In the genomic region with DNA sequence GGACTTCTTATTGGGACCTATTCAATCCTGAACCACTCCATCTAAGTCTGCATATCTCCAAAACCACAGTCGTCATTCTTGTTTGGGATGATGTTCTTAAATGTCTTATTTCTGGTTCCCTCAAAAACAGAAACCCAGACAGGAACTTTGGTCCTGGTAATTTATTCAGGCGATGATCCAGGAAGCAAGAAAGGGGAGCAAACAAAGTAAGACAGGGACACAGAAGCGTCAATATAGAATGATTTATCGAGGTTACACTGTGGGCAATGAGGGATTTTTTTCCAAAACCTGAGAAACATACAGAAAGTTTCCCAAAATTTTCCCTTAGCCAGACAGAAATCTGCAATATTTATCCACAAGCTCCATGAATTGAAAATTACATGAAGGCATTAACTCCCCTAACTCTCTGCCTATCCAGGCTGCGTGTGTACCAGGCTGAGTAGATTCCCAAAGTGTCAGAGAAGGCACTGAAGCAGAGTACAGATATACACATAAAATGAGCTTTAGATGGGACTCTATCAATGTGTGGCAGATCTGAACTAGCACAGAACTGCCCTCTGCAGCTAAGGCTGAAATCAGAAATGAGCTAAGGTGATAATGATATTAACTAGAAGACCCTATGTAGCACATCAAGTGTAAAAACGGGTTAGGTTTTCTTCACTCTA, we compare ENCODE assay signal across 25 cellular contexts. TPM values are rescaled to one million over a fixed set of nuclear protein-coding genes. Genes with fewer than 3 reads are reported as not detected.
"Had no signal": no experiment of that assay in that cellular context is flagged by ENCODE, and none has a peak within 500 bp of the region (broad histone marks: within the 10 kb centered on the region; RNA-seq: fewer than 3 reads in every experiment).

No MANE protein-coding gene starts in this region.

- DNase-seq: activated CD4-positive, alpha-beta memory T cell treated with anti-CD3 and anti-CD28 coated beads for 36 hours; activated CD4-positive, alpha-beta T cell treated with anti-CD3 and anti-CD28 coated beads, Interleukin-2, amount 10 ng/mL, durations not matched to agents 7 days and 5 days; activated CD4-positive, CD25-positive, alpha-beta regulatory T cell; activated CD8-positive, alpha-beta memory T cell treated with anti-CD3 and anti-CD28 coated beads for 24 hours; activated gamma-delta T cell treated with Interleukin-2 at 50 U/mL for 16 hours; activated naive CD4-positive, alpha-beta T cell treated with anti-CD3 and anti-CD28 coated beads, Interleukin-2, amount 10 ng/mL, durations not matched to agents 7 days and 5 days; activated naive CD8-positive, alpha-beta T cell treated with anti-CD3 and anti-CD28 coated beads for 36 hours; activated T-cell treated with anti-CD3 and anti-CD28 coated beads, Interleukin-2, amount 50 U/mL, for 72 hours; brain microvascular endothelial cell; cortex of kidney; NCI-H1092 treated with DMSO at 0.1 percent for 48 hours; NCI-H1417 treated with DMSO at 0.1 percent for 48 hours; NCI-H1694; NCI-H2029; NCI-H2107; NCI-H2171 treated with DMSO at 0.1 percent for 48 hours; NCI-H226; NCI-H526; NCI-H774; PC-9; SHP77 treated with DMSO at 0.1 percent for 48 hours; T-helper 1 cell had no signal

- H2AFZ ChIP-seq: PC-9 had no signal

- H3K4me3 ChIP-seq: PC-9 had no signal

- H3K36me3 ChIP-seq: brain microvascular endothelial cell had no signal

- H3K4me2 ChIP-seq: PC-9 had no signal

- H3K27me3 ChIP-seq: brain microvascular endothelial cell had no signal

- ATAC-seq: activated T-cell treated with anti-CD3 and anti-CD28 coated beads, Interleukin-2, amount 50 U/mL, for 72 hours had no signal

- H3K27ac ChIP-seq: brain microvascular endothelial cell, PC-9, VCaP had no signal

RNA-seq across cellular contexts. Expression of a gene that starts 43.2 kb away (rescaled TPM):
- total RNA-seq: activated naive CD8-positive, alpha-beta T cell treated with anti-CD3 and anti-CD28 coated beads for 36 hours; NCI-H460; SK-MEL-5 had no signal
